Comparison of ENCODE assay signal across 23 cellular contexts in genomic region chr11:21986361-21986760, GRCh38.
"Had no signal": no experiment of that assay in that cellular context is flagged by ENCODE, and none has a peak within 500 bp of the region (broad histone marks: within the 10 kb centered on the region; RNA-seq: fewer than 3 reads in every experiment).

No MANE protein-coding gene starts in this region.

- H3K4me1 ChIP-seq: stomach, suprapubic skin, testis, thyroid gland, tibial artery, tibial nerve, transverse colon, upper lobe of left lung, upper lobe of right lung, uterus, vagina had no signal

- H3K4me3 ChIP-seq: stomach, suprapubic skin, testis, thoracic aorta, thyroid gland, tibial artery, tibial nerve, transverse colon, upper lobe of left lung, upper lobe of right lung, uterus, vagina had no signal

- H3K9me3 ChIP-seq: stomach, suprapubic skin, testis, thoracic aorta, thyroid gland, tibial artery, tibial nerve, transverse colon, upper lobe of left lung, upper lobe of right lung, uterus, vagina had no signal

- DNase-seq: stimulated activated CD4-positive, alpha-beta T cell treated with anti-CD3 and anti-CD28 coated beads, Interleukin-2, amount 100 ng/mL, for 48 hours; stimulated activated CD4-positive, alpha-beta T cell treated with anti-CD3 and anti-CD28 coated beads, Interleukin-4, amount 100 ng/mL, for 1 hour; stimulated activated CD4-positive, alpha-beta T cell treated with anti-CD3 and anti-CD28 coated beads, Interleukin-4, amount 100 ng/mL, for 24 hours; stimulated activated CD4-positive, alpha-beta T cell treated with anti-CD3 and anti-CD28 coated beads, Interleukin-4, amount 100 ng/mL, for 4 hours; stimulated activated CD8-positive, alpha-beta memory T cell treated with anti-CD3 and anti-CD28 coated beads, Interleukin-4, amount 100 ng/mL, for 48 hours; stimulated activated naive B cell treated with anti-CD40 and anti-IgM and Interleukin-4, amounts not matched to agents 10 μg/mL and 1 μg/mL and 100 μg/mL, for 72 hours; stimulated activated naive CD4-positive, alpha-beta T cell; stimulated activated naive CD4-positive, alpha-beta T cell treated with Interleukin-2 at 50 U/mL for 16 hours; stimulated activated naive CD8-positive, alpha-beta T cell treated with anti-CD3 and anti-CD28 coated beads, Interleukin-15, amount 100 ng/mL, for 72 hours; stimulated activated naive CD8-positive, alpha-beta T cell treated with anti-CD3 and anti-CD28 coated beads, Interleukin-15, Interleukin-2, amounts not matched to agents 100 U/mL and 50 U/mL, for 24 hours; stomach; substantia nigra; testis; thyroid gland; tibial artery; transverse colon; upper lobe of left lung; upper lobe of right lung; uterus had no signal

- H3K27me3 ChIP-seq: stomach, suprapubic skin, testis, thyroid gland, tibial artery, tibial nerve, transverse colon, upper lobe of left lung, upper lobe of right lung, uterus, vagina had no signal

- H3K27ac ChIP-seq: stomach, suprapubic skin, testis, thoracic aorta, thyroid gland, tibial artery, tibial nerve, transverse colon, upper lobe of left lung, upper lobe of right lung, uterus, vagina had no signal

- H3K36me3 ChIP-seq: stomach, suprapubic skin, thoracic aorta, thyroid gland, tibial artery, tibial nerve, transverse colon, upper lobe of left lung, upper lobe of right lung, uterus, vagina had no signal
